In genomic region chr9:89743216-89743575, GRCh38 we compare ENCODE assay signal across 11 cellular contexts.
A peak's percentile ranks its signal among the peaks of the same experiment; 100 is the strongest.
DNase-seq lines count a peak whose midpoint lies in the region; ATAC-seq and FAIRE-seq lines count a peak whose summit lies in the region.
"Had no signal": no experiment of that assay in that cellular context is flagged by ENCODE, and none has a peak within 500 bp of the region (broad histone marks: within the 10 kb centered on the region; RNA-seq: fewer than 3 reads in every experiment).

No MANE protein-coding gene starts in this region.

- H3K4me3 Mint-ChIP-seq in CD4-positive, CD25-positive, alpha-beta regulatory T cell, result peak overlapping the region; percentile 45 to 77 (median 64)
- H3K4me3 Mint-ChIP-seq: dendritic cell treated with granulocyte-macrophage colony-stimulating factor and Interleukin-4, amounts not matched to agents 40 ng/mL and 50 ng/mL, for 4 days had no signal

- DNase-seq in CD4-positive, CD25-positive, alpha-beta regulatory T cell, result no peak
- DNase-seq in activated gamma-delta T cell treated with Interleukin-2 at 50 U/mL for 16 hours (peak; percentile 6), hippocampal formation (lab: John Stamatoyannopoulos, UW) (no peak), HTR-8/SVneo (ENCODE audit: insufficient read length, low spot score) (no peak), Right ventricle myocardium superior (no peak), GM19240 (ENCODE audit: insufficient read length, low spot score) (no peak)
- DNase-seq: Calu3, SW 1271 had no signal

- intact Hi-C loops in Right ventricle myocardium superior (cut with DNase I), result no loop called here

- no peaks in the 10 kb centered on the region for H3K27me3 Mint-ChIP-seq in CD4-positive, CD25-positive, alpha-beta regulatory T cell

- no peaks in the 10 kb centered on the region for H3K9me3 ChIP-seq in CD4-positive, CD25-positive, alpha-beta regulatory T cell (ENCODE audit: control insufficient read depth in 2 of 2, low read length in 2 of 2)

- peak overlapping the region; percentile 59 for H3K4me3 ChIP-seq in CD4-positive, CD25-positive, alpha-beta regulatory T cell (ENCODE audit: low read depth, low read length)

- H3K27ac Mint-ChIP-seq in CD4-positive, CD25-positive, alpha-beta regulatory T cell, result peak overlapping the region; percentile 63 to 94 (median 76)
- H3K27ac Mint-ChIP-seq: dendritic cell treated with granulocyte-macrophage colony-stimulating factor and Interleukin-4, amounts not matched to agents 40 ng/mL and 50 ng/mL, for 4 days had no signal

- H3K4me1 ChIP-seq in CD4-positive, CD25-positive, alpha-beta regulatory T cell (ENCODE audit: control insufficient read depth, insufficient read depth, low read length, poor library complexity, severe bottlenecking), result peaks cover 64% of the 10 kb centered on the region

- H3K4me1 Mint-ChIP-seq in CD4-positive, CD25-positive, alpha-beta regulatory T cell, result peaks cover 20 to 90% (median 58%) of the 10 kb centered on the region in 4 donors

- no peaks in the 10 kb centered on the region for H3K36me3 ChIP-seq in CD4-positive, CD25-positive, alpha-beta regulatory T cell (ENCODE audit: control insufficient read depth, insufficient read depth, low read length)

- H3K27me3 ChIP-seq in CD4-positive, CD25-positive, alpha-beta regulatory T cell (ENCODE audit: control insufficient read depth, insufficient read depth, low read length), result no peaks in the 10 kb centered on the region

- FAIRE-seq in HTR-8/SVneo (lab: Jason Lieb, UNC), result no peak

- peak; percentile 29 to 35 for ATAC-seq in CD4-positive, CD25-positive, alpha-beta regulatory T cell (ENCODE audit: low read depth in 2 of 2)
- ATAC-seq in GM19452 (IDR thresholded peaks at IDR 0.05; ENCODE audit: unreplicated experiment) (peak; percentile 48), HG03342 (IDR thresholded peaks at IDR 0.05; ENCODE audit: unreplicated experiment) (peak; percentile 38), Right ventricle myocardium superior (ENCODE audit: poor library complexity) (no peak)

- H3K27ac ChIP-seq in CD4-positive, CD25-positive, alpha-beta regulatory T cell (ENCODE audit: insufficient read depth, low read length, poor library complexity, severe bottlenecking), result peak overlapping the region; percentile 75

- H3K36me3 Mint-ChIP-seq in CD4-positive, CD25-positive, alpha-beta regulatory T cell, result no peaks in the 10 kb centered on the region

- no peaks in the 10 kb centered on the region for H3K9me3 Mint-ChIP-seq in CD4-positive, CD25-positive, alpha-beta regulatory T cell
- H3K9me3 Mint-ChIP-seq: dendritic cell treated with granulocyte-macrophage colony-stimulating factor and Interleukin-4, amounts not matched to agents 40 ng/mL and 50 ng/mL, for 4 days had no signal
